ENCODE assay signal across 34 cellular contexts in the genomic region with DNA sequence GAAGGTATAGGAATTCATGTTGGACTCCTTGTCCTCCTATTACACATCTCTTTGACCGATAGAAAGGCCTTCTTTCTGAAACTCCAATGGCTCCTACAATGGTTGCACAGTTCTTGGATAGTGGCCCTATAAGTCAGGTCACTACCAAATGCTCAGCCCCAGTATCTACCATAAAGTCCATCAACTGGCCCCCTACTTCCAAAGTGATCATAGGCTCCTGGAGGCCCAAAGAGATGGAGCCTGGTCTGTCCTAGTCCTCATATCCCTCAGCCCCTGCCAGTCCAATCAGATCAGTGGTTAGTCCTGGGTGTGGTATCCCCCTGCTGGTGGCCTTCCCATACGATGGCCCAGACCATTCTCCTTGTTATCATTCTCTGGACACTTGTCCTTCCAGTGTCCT. TPM values are rescaled to one million over a fixed set of nuclear protein-coding genes. Genes with fewer than 3 reads are reported as not detected.
"Had no signal": no experiment of that assay in that cellular context is flagged by ENCODE, and none has a peak within 500 bp of the region (broad histone marks: within the 10 kb centered on the region; RNA-seq: fewer than 3 reads in every experiment).

No MANE protein-coding gene starts in this region.

- DNase-seq: activated CD4-positive, alpha-beta memory T cell treated with anti-CD3 and anti-CD28 coated beads, Interleukin-2, amount 10 ng/mL, durations not matched to agents 7 days and 5 days; activated CD4-positive, CD25-positive, alpha-beta regulatory T cell treated with anti-CD3 and anti-CD28 coated beads, Interleukin-2, amount 50 U/mL, for 72 hours; activated CD8-positive, alpha-beta memory T cell treated with anti-CD3 and anti-CD28 coated beads, Interleukin-2, amount 50 U/mL, for 48 hours; activated naive CD8-positive, alpha-beta T cell treated with anti-CD3 and anti-CD28 coated beads, Interleukin-2, amount 50 U/mL, for 24 hours; activated T-cell treated with anti-CD3 and anti-CD28 coated beads, Interleukin-2, amount 50 U/mL, for 24 hours; amygdala; central memory CD4-positive, alpha-beta T cell; dermis blood vessel endothelial cell; effector CD8-positive, alpha-beta T cell; head of caudate nucleus; left lung; lower lobe of right lung; mesenchymal stem cell; ovary; retina; sigmoid colon; small intestine; stimulated activated CD4-positive, alpha-beta T cell treated with anti-CD3 and anti-CD28 coated beads, Interleukin-1b, Interleukin-23, amount 100 ng/mL, for 48 hours; stimulated activated CD4-positive, alpha-beta T cell treated with anti-CD3 and anti-CD28 coated beads, Interleukin-4, amount 100 ng/mL, for 4 hours; stimulated activated CD8-positive, alpha-beta memory T cell treated with anti-CD3 and anti-CD28 coated beads, Interleukin-4, amount 100 ng/mL, for 48 hours; stimulated activated naive B cell treated with anti-CD40 and anti-IgM and Interleukin-4, amounts not matched to agents 10 μg/mL and 1 μg/mL and 100 μg/mL, for 72 hours; stomach; SW 1271; T-helper 9 cell; thyroid gland; upper lobe of right lung had no signal

- H3K4me3 ChIP-seq: breast epithelium, left lung, lower lobe of right lung, ovary, sigmoid colon, stomach, thyroid gland, upper lobe of right lung had no signal

- H3K36me3 ChIP-seq: breast epithelium, left lung, lower lobe of right lung, ovary, sigmoid colon, stomach, thyroid gland, upper lobe of right lung had no signal

- H3K27me3 ChIP-seq: breast epithelium, left lung, ovary, sigmoid colon, stomach, thyroid gland, upper lobe of right lung had no signal

- H3K4me1 ChIP-seq: sigmoid colon, thyroid gland, upper lobe of right lung had no signal

- ATAC-seq: activated naive CD8-positive, alpha-beta T cell treated with anti-CD3 and anti-CD28 coated beads, Interleukin-2, amount 50 U/mL, for 24 hours; activated T-helper 17 cell treated with anti-CD3 and anti-CD28 coated beads, Interleukin-2, amount 50 U/mL, for 72 hours; left lung; lower lobe of right lung; natural killer cell treated with Interleukin-12 subunit alpha and Interleukin-12 subunit beta and Interleukin-15 and Interleukin-18, amount 100 ng/mL, for 72 hours; stimulated activated naive B cell treated with anti-CD40 and anti-IgM and Interleukin-4, amounts not matched to agents 10 μg/mL and 1 μg/mL and 100 μg/mL, for 72 hours; upper lobe of right lung had no signal

- H3K9me3 ChIP-seq: breast epithelium, left lung, lower lobe of right lung, ovary, sigmoid colon, stomach, thyroid gland, upper lobe of right lung had no signal

- H3K27ac ChIP-seq: breast epithelium, left lung, lower lobe of right lung, ovary, sigmoid colon, thyroid gland, upper lobe of right lung had no signal

RNA-seq across cellular contexts. Expression of a gene that starts 30.3 kb away (rescaled TPM):
- total RNA-seq: activated CD4-positive, alpha-beta memory T cell treated with anti-CD3 and anti-CD28 coated beads, Interleukin-2, amount 10 ng/mL, durations not matched to agents 7 days and 5 days; activated CD4-positive, alpha-beta T cell treated with anti-CD3 and anti-CD28 coated beads, Interleukin-2, amount 10 ng/mL, durations not matched to agents 24 days and 14 days; activated T-helper 17 cell treated with anti-CD3 and anti-CD28 coated beads, Interleukin-2, amount 50 U/mL, for 72 hours; fibroblast of lung; kidney epithelial cell; mononuclear cell; myocyte; natural killer cell treated with Interleukin-12 subunit alpha and Interleukin-12 subunit beta and Interleukin-15 and Interleukin-18, amount 100 ng/mL, for 72 hours; sigmoid colon; thyroid gland had no signal
- polyA plus RNA-seq: fibroblast of lung had no signal
